Comparison of ENCODE assay signal across 11 cellular contexts in the genomic region with DNA sequence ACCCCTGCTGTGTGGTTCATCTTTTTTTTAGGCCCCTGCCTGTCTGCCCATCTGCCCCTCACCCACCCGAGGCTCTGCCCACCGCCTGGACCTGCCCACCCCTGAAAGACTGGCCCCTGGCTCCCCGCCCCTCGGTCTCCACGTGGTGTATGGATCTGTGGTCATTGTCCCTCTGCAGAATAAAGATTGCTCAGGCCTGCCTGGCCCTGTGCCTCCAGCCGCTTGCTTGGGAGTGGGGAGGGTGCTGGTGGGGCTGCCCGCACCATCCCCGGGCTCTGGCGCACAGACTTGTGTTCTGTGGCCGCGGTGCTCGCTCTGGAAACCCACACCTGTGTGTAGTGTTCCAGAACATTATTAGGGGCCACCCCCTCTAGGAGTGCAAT. TPM values are rescaled to one million over a fixed set of nuclear protein-coding genes. Genes with fewer than 3 reads are reported as not detected.
DNase-seq lines count a peak whose midpoint lies in the region; ATAC-seq, FAIRE-seq and TF ChIP-seq lines count a peak whose summit lies in the region.
"Had no signal": no experiment of that assay in that cellular context is flagged by ENCODE, and none has a peak within 500 bp of the region (broad histone marks: within the 10 kb centered on the region; RNA-seq: fewer than 3 reads in every experiment).

No MANE protein-coding gene starts in this region.

- 0 out of 2 replicates have a peak overlapping the region, but pooled peaks have one; percentile 56 for H3K4me3 Mint-ChIP-seq in HFFc6
- H3K4me3 Mint-ChIP-seq in activated CD8-positive, alpha-beta T cell treated with anti-CD3 and anti-CD28 coated beads, Interleukin-2, amount 10 ng/mL, durations not matched to agents 7 days and 5 days: peak overlapping the region; percentile 51

- H3K36me3 Mint-ChIP-seq in HFFc6 (ENCODE audit: low read depth): no peaks in the 10 kb centered on the region
- peaks cover 3% of the 10 kb centered on the region for H3K36me3 Mint-ChIP-seq in activated CD8-positive, alpha-beta T cell treated with anti-CD3 and anti-CD28 coated beads, Interleukin-2, amount 10 ng/mL, durations not matched to agents 7 days and 5 days (ENCODE audit: low read depth)

- no peaks in the 10 kb centered on the region for H3K9me3 Mint-ChIP-seq in HFFc6
- no peaks in the 10 kb centered on the region for H3K9me3 Mint-ChIP-seq in activated CD8-positive, alpha-beta T cell treated with anti-CD3 and anti-CD28 coated beads, Interleukin-2, amount 10 ng/mL, durations not matched to agents 7 days and 5 days (ENCODE audit: insufficient read depth)

- H3K27me3 ChIP-seq in HepG2 (ENCODE audit: control insufficient read depth in 1 of 2, insufficient read depth in 2 of 2, low read length in 2 of 2) (no peaks in the 10 kb centered on the region), sigmoid colon (no peaks in the 10 kb centered on the region)

- CTCF ChIA-PET in activated CD8-positive, alpha-beta T cell treated with anti-CD3 and anti-CD28 coated beads, Interleukin-2, amount 10 ng/mL, durations not matched to agents 7 days and 5 days (lab: Charles Lee): no interaction called here
- CTCF ChIA-PET in HepG2 (lab: Yijun Ruan, JAX; ENCODE audit: low intra/inter-chr PET ratio, low total read pairs): no interaction called here

- DNase-seq in HFFc6 (no peak), HepG2 (ENCODE audit: low spot score) (no peak), sigmoid colon (no peak), SK-N-DZ (ENCODE audit: low spot score) (no peak)
- DNase-seq in activated CD8-positive, alpha-beta T cell treated with anti-CD3 and anti-CD28 coated beads, Interleukin-2, amount 10 ng/mL, durations not matched to agents 7 days and 5 days: no peak
- DNase-seq: activated CD4-positive, alpha-beta T cell treated with anti-CD3 and anti-CD28 coated beads for 4 hours; GM23248; NCI-H1417 treated with DMSO at 0.1 percent for 48 hours had no signal

- no peaks in the 10 kb centered on the region for H4K20me1 ChIP-seq in HepG2 (ENCODE audit: insufficient read depth, low read length)

- POLR2A ChIA-PET in activated CD8-positive, alpha-beta T cell treated with anti-CD3 and anti-CD28 coated beads, Interleukin-2, amount 10 ng/mL, durations not matched to agents 7 days and 5 days (lab: Charles Lee): no interaction called here
- POLR2A ChIA-PET in HepG2 (lab: Yijun Ruan, JAX): no interaction called here

- H3K79me2 ChIP-seq in HepG2 (ENCODE audit: insufficient read depth, low read length): no peaks in the 10 kb centered on the region

- H3K9ac ChIP-seq in HepG2 (ENCODE audit: insufficient read depth, low read depth, low read length): no peak overlapping the region
- H3K9ac ChIP-seq: GM23248 had no signal

- no TSS peak for BruUV-seq in HepG2 (replicated peaks; lab: Mats Ljungman, UMichigan)

- H3K27ac Mint-ChIP-seq in HFFc6: no peak overlapping the region
- peak overlapping the region; percentile 20 for H3K27ac Mint-ChIP-seq in activated CD8-positive, alpha-beta T cell treated with anti-CD3 and anti-CD28 coated beads, Interleukin-2, amount 10 ng/mL, durations not matched to agents 7 days and 5 days

- WGBS in HepG2 (ENCODE audit: low lambda C conversion rate): 97% methylated on average over 12 of the region's 12 CpGs
- WGBS in sigmoid colon, 2 donors: 81 to 83% methylated on average over 12 of the region's 12 CpGs

- H3K36me3 ChIP-seq in HepG2 (replicated peaks in 1 of 2; ENCODE audit: control insufficient read depth in 1 of 2, insufficient read depth in 2 of 2, low read length in 2 of 2) (peaks cover 15 to 24% of the 10 kb centered on the region in 2 experiments; a peak in 4 of 5 replicates), sigmoid colon (no peaks in the 10 kb centered on the region)

- TF ChIP-seq EP300 in HepG2 (IDR thresholded peaks at IDR 0.05; ENCODE audit: low read depth in 2 of 2, low read length in 2 of 2): no peak
- no peak for TF ChIP-seq EP300 in HepG2 (CRISPR knock-in tag; IDR thresholded peaks at IDR 0.05; ENCODE audit: borderline replicate concordance)
- TF ChIP-seq EP300 in sigmoid colon (IDR thresholded peaks at IDR 0.05): no peak

- ATAC-seq in activated CD8-positive, alpha-beta T cell treated with anti-CD3 and anti-CD28 coated beads, Interleukin-2, amount 10 ng/mL, durations not matched to agents 7 days and 5 days: no peak
- ATAC-seq in HepG2 (no peak; the same call in 2 of the 3 replicates), HG02678 (IDR thresholded peaks at IDR 0.05; ENCODE audit: unreplicated experiment) (no peak), GM19023 (IDR thresholded peaks at IDR 0.05; ENCODE audit: unreplicated experiment) (no peak)

- H3K4me1 Mint-ChIP-seq in HFFc6 (ENCODE audit: low read depth): peaks cover 12% of the 10 kb centered on the region
- peaks cover 16% of the 10 kb centered on the region for H3K4me1 Mint-ChIP-seq in activated CD8-positive, alpha-beta T cell treated with anti-CD3 and anti-CD28 coated beads, Interleukin-2, amount 10 ng/mL, durations not matched to agents 7 days and 5 days (ENCODE audit: low read depth)

- intact Hi-C loops in HepG2 (cut with micrococcal nuclease; ENCODE audit: unreplicated experiment): no loop called here
- intact Hi-C loops in sigmoid colon (cut with DNase I): no loop called here

- no peak overlapping the region for H3K27ac ChIP-seq in HepG2 (ENCODE audit: extremely low read length, insufficient read depth, low read length)
- peak overlapping the region; percentile 93 to 98 (median 96) for H3K27ac ChIP-seq in sigmoid colon
- H3K27ac ChIP-seq: GM23248 had no signal

- H3K9me3 ChIP-seq in HepG2 (ENCODE audit: low read length) (no peaks in the 10 kb centered on the region), sigmoid colon (no peaks in the 10 kb centered on the region)

- TF ChIP-seq CTCF in HFFc6 (IDR thresholded peaks at IDR 0.05) (no peak), HepG2 (CRISPR knock-in tag; IDR thresholded peaks at IDR 0.05) (no peak), sigmoid colon (IDR thresholded peaks at IDR 0.05) (no peak)

- in situ Hi-C loops in HepG2 (cut with HindIII; ENCODE audit: extremely low pct_ligation_motif_present, low pct_unique_long_range_greater_than_20kb): no loop called here

- no peaks in the 10 kb centered on the region for H3K4me1 ChIP-seq in HepG2 (ENCODE audit: insufficient read depth, low read length)
- peaks cover 0 to 20% (median 11%) of the 10 kb centered on the region in 4 donors for H3K4me1 ChIP-seq in sigmoid colon

- no peak overlapping the region for H3K4me2 ChIP-seq in HepG2 (ENCODE audit: low read depth, low read length)

- no peak overlapping the region for H2AFZ ChIP-seq in HepG2 (ENCODE audit: low read length)
- H2AFZ ChIP-seq: GM23248 had no signal

- no peak for TF ChIP-seq POLR2A in HepG2 (IDR thresholded peaks at IDR 0.05; ENCODE audit: insufficient read depth in 1 of 2, low read depth in 2 of 2, low read length in 2 of 2)
- no peak for TF ChIP-seq POLR2A in sigmoid colon (IDR thresholded peaks at IDR 0.05)

- H3K27me3 Mint-ChIP-seq in HFFc6 (ENCODE audit: insufficient read depth): no peaks in the 10 kb centered on the region; the same call in 1 of the 2 replicates
- no peaks in the 10 kb centered on the region for H3K27me3 Mint-ChIP-seq in activated CD8-positive, alpha-beta T cell treated with anti-CD3 and anti-CD28 coated beads, Interleukin-2, amount 10 ng/mL, durations not matched to agents 7 days and 5 days (ENCODE audit: low read depth)

- TF ChIP-seq RAD21 in HepG2 (CRISPR knock-in tag; IDR thresholded peaks at IDR 0.05): no peak

- no peak for FAIRE-seq in HepG2 (lab: Jason Lieb, UNC)
- FAIRE-seq: endometrium had no signal

- H3K4me3 ChIP-seq in HepG2 (replicated peaks in 1 of 3; ENCODE audit: insufficient read depth in 1 of 3, low read depth in 2 of 3, low read length in 3 of 3) (no peak overlapping the region), sigmoid colon (no peak overlapping the region)
- H3K4me3 ChIP-seq: GM23248 had no signal

RNA-seq across cellular contexts. Expression of a gene that starts 1.6 kb away (rescaled TPM):
- total RNA-seq in HFFc6 (2021; fragmentation: NEBNext Ultra II Directional; extraction: Animal tissue kit (Norgen Biotek cat#: 25700)): 10 to 100 TPM; 20.2 to 34.6 (median 23.9) TPM
- total RNA-seq in activated CD8-positive, alpha-beta T cell treated with anti-CD3 and anti-CD28 coated beads, Interleukin-2, amount 10 ng/mL, durations not matched to agents 7 days and 5 days: 1 to 10 TPM; 1.4 to 1.6 TPM
- total RNA-seq in HepG2 (2016; rRNA removed; fragmentation: Illumina TruSeq; extraction: Trizol) (not detected in 2 replicates), sigmoid colon (10 to 100 TPM; 51.0 to 88.1 (median 77.8) TPM)
- total RNA-seq in HepG2 (2016; cell fraction: cytosol; rRNA removed; fragmentation: Illumina TruSeq; extraction: Trizol; ENCODE audit: low read depth): not detected in 2 replicates
- not detected in 2 replicates for total RNA-seq in HepG2 (2016; cell fraction: insoluble cytoplasmic fraction; rRNA removed; fragmentation: Illumina TruSeq; extraction: Trizol)
- not detected in 2 replicates for total RNA-seq in HepG2 (2016; cell fraction: membrane; rRNA removed; fragmentation: Illumina TruSeq; extraction: Trizol)
- total RNA-seq in HepG2 (2016; cell fraction: nucleus; rRNA removed; fragmentation: Illumina TruSeq; extraction: Trizol): not detected in 2 replicates
- polyA plus RNA-seq in HepG2 (2011; rRNA removed) (not detected in 2 replicates), sigmoid colon (10 to 100 TPM; 45.5 to 47.9 (median 46.8) TPM)
- polyA plus RNA-seq in HepG2 (2011; cell fraction: cytosol; rRNA removed): not detected in 2 replicates
- polyA plus RNA-seq in HepG2 (2011; cell fraction: nucleus; rRNA removed): 0.17 TPM in 1 of 2 replicates, not detected in the other
- not detected in 2 replicates for polyA plus RNA-seq in HepG2 (2012)
- not detected in 2 replicates for polyA plus RNA-seq in HepG2 (2016; cell fraction: cytosol; fragmentation: Illumina TruSeq; extraction: Trizol; ENCODE audit: low read depth)
- not detected in 2 replicates for polyA plus RNA-seq in HepG2 (2016; cell fraction: insoluble cytoplasmic fraction; fragmentation: Illumina TruSeq; extraction: Trizol; ENCODE audit: low read depth)
- not detected in 2 replicates for polyA plus RNA-seq in HepG2 (2016; cell fraction: membrane; fragmentation: Illumina TruSeq; extraction: Trizol; ENCODE audit: low read depth)
- polyA plus RNA-seq in HepG2 (2016; cell fraction: nucleus; fragmentation: Illumina TruSeq; extraction: Trizol; ENCODE audit: insufficient read depth, low read depth): not detected in 2 replicates
- polyA minus RNA-seq in HepG2 (2011; rRNA and poly(A)+ RNA removed; ENCODE audit: low replicate concordance): not detected in 2 replicates
- polyA minus RNA-seq in HepG2 (2011; cell fraction: cytosol; rRNA and poly(A)+ RNA removed): not detected in 2 replicates
- not detected in 2 replicates for polyA minus RNA-seq in HepG2 (2011; cell fraction: nucleus; rRNA and poly(A)+ RNA removed)
- polyA plus RNA-seq in SK-N-DZ (2014; cell fraction: cytosol; rRNA removed): 4.6 and 8.0 TPM in 2 replicates
- 5.8 and 7.6 TPM in 2 replicates for polyA plus RNA-seq in SK-N-DZ (2014; cell fraction: nucleus; rRNA removed)

RNA-seq across cellular contexts. Expression of a gene that starts 43.9 kb away (rescaled TPM):
- 100 to 1,000 TPM; 194 to 277 (median 223) TPM for total RNA-seq in HFFc6 (2021; fragmentation: NEBNext Ultra II Directional; extraction: Animal tissue kit (Norgen Biotek cat#: 25700))
- 100 to 1,000 TPM in 1 of 2 experiments, 10 to 100 TPM in 1; 91.9 to 103 TPM for total RNA-seq in activated CD8-positive, alpha-beta T cell treated with anti-CD3 and anti-CD28 coated beads, Interleukin-2, amount 10 ng/mL, durations not matched to agents 7 days and 5 days
- total RNA-seq in HepG2 (2016; rRNA removed; fragmentation: Illumina TruSeq; extraction: Trizol): 140 and 151 TPM in 2 replicates
- 70.8 and 95.6 TPM in 2 replicates for total RNA-seq in HepG2 (2016; cell fraction: cytosol; rRNA removed; fragmentation: Illumina TruSeq; extraction: Trizol; ENCODE audit: low read depth)
- 132 and 137 TPM in 2 replicates for total RNA-seq in HepG2 (2016; cell fraction: insoluble cytoplasmic fraction; rRNA removed; fragmentation: Illumina TruSeq; extraction: Trizol)
- 86.4 and 104 TPM in 2 replicates for total RNA-seq in HepG2 (2016; cell fraction: membrane; rRNA removed; fragmentation: Illumina TruSeq; extraction: Trizol)
- 52.8 and 64.0 TPM in 2 replicates for total RNA-seq in HepG2 (2016; cell fraction: nucleus; rRNA removed; fragmentation: Illumina TruSeq; extraction: Trizol)
- 244 and 285 TPM in 2 replicates for polyA plus RNA-seq in HepG2 (2011; rRNA removed)
- polyA plus RNA-seq in HepG2 (2011; cell fraction: cytosol; rRNA removed): 208 and 234 TPM in 2 replicates
- polyA plus RNA-seq in HepG2 (2011; cell fraction: nucleus; rRNA removed): 71.4 and 86.5 TPM in 2 replicates
- 331 and 366 TPM in 2 replicates for polyA plus RNA-seq in HepG2 (2012)
- polyA plus RNA-seq in HepG2 (2016; cell fraction: cytosol; fragmentation: Illumina TruSeq; extraction: Trizol; ENCODE audit: low read depth): 170 and 195 TPM in 2 replicates
- 370 and 446 TPM in 2 replicates for polyA plus RNA-seq in HepG2 (2016; cell fraction: insoluble cytoplasmic fraction; fragmentation: Illumina TruSeq; extraction: Trizol; ENCODE audit: low read depth)
- 217 and 229 TPM in 2 replicates for polyA plus RNA-seq in HepG2 (2016; cell fraction: membrane; fragmentation: Illumina TruSeq; extraction: Trizol; ENCODE audit: low read depth)
- polyA plus RNA-seq in HepG2 (2016; cell fraction: nucleus; fragmentation: Illumina TruSeq; extraction: Trizol; ENCODE audit: insufficient read depth, low read depth): 196 and 204 TPM in 2 replicates
- polyA minus RNA-seq in HepG2 (2011; rRNA and poly(A)+ RNA removed; ENCODE audit: low replicate concordance): 201 and 224 TPM in 2 replicates
- polyA minus RNA-seq in HepG2 (2011; cell fraction: cytosol; rRNA and poly(A)+ RNA removed): 65.3 and 87.8 TPM in 2 replicates
- 48.7 and 54.5 TPM in 2 replicates for polyA minus RNA-seq in HepG2 (2011; cell fraction: nucleus; rRNA and poly(A)+ RNA removed)
- total RNA-seq in sigmoid colon: 100 to 1,000 TPM; 148 to 181 (median 165) TPM
- polyA plus RNA-seq in sigmoid colon: 100 to 1,000 TPM; 149 to 259 (median 237) TPM
- 229 and 266 TPM in 2 replicates for polyA plus RNA-seq in SK-N-DZ (2014; cell fraction: cytosol; rRNA removed)
- polyA plus RNA-seq in SK-N-DZ (2014; cell fraction: nucleus; rRNA removed): 134 and 157 TPM in 2 replicates

Comparison
In these comparisons a context has a peak if more than half of its experiments do, and no peak if none do; other contexts are left out.
1. RNA of a gene that starts 1.6 kb away (total RNA-seq): 51.0 to 88.1 TPM in sigmoid colon and 20.2 to 34.6 TPM in HFFc6; 1.4 to 1.6 TPM in activated CD8-positive, alpha-beta T cell treated with anti-CD3 and anti-CD28 coated beads, Interleukin-2, amount 10 ng/mL, durations not matched to agents 7 days and 5 days and not detected in HepG2; every median in the first group is over 4 times any median in the second.